ENCODE assay signal across 13 cellular contexts in the genomic region with DNA sequence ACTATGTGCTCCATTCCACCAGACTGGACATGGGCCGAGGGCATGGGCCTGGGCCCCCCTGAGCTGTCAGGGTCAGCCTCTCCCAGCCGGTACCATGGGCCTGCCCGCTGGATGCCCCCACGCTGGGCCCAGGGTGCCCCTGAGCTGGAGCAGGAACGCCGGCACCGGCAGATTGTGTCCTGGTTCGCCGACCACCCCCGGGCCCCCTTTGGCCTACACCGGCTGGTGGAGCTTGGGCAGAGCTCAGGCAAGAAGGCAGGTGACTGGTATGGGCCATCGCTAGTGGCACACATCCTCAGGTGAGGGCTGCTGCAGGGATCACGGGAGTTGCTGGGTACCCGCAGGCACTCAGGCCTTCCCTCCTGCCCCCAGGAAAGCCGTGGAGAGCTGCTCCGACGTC. TPM values are rescaled to one million over a fixed set of nuclear protein-coding genes. Genes with fewer than 3 reads are reported as not detected.
A peak's percentile ranks its signal among the peaks of the same experiment; 100 is the strongest.
DNase-seq lines count a peak whose midpoint lies in the region; ATAC-seq and TF ChIP-seq lines count a peak whose summit lies in the region.
"Had no signal": no experiment of that assay in that cellular context is flagged by ENCODE, and none has a peak within 500 bp of the region (broad histone marks: within the 10 kb centered on the region; RNA-seq: fewer than 3 reads in every experiment).

No MANE protein-coding gene starts in this region.

- CTCF ChIA-PET in HCT116 (lab: Charles Lee): no interaction called here

- H3K4me3 ChIP-seq in HCT116 (replicated peaks in 1 of 2; ENCODE audit: low read depth in 1 of 2, low read length in 2 of 2): no peak overlapping the region
- no peak overlapping the region for H3K4me3 ChIP-seq in effector memory CD4-positive, alpha-beta T cell (ENCODE audit: insufficient read depth, low read depth, low read length, poor library complexity, severe bottlenecking)
- H3K4me3 ChIP-seq: GM23248, SJCRH30 had no signal

- peaks cover 3 to 7% of the 10 kb centered on the region in 2 experiments; a peak in 1 of 4 replicates for H3K36me3 ChIP-seq in HCT116 (ENCODE audit: control insufficient read depth in 1 of 2, insufficient read depth in 2 of 2, low read length in 2 of 2)
- peaks cover 33% of the 10 kb centered on the region for H3K36me3 ChIP-seq in effector memory CD4-positive, alpha-beta T cell (ENCODE audit: control insufficient read depth, insufficient read depth, low read length)

- H3K4me2 ChIP-seq in HCT116 (ENCODE audit: low read length): no peak overlapping the region

- TF ChIP-seq POLR2A in HCT116 (IDR thresholded peaks at IDR 0.05; ENCODE audit: borderline replicate concordance, extremely low read depth, insufficient read depth, insufficient read length): no peak

- RAD21 ChIA-PET in HCT116 (lab: Charles Lee; ENCODE audit: low non-redundant PET in 1 of 2, low total read pairs in 2 of 2, uncharacterized antibody in 2 of 2, unreplicated experiment in 2 of 2): no interaction called here

- no peak overlapping the region for H2AFZ ChIP-seq in HCT116 (ENCODE audit: low read depth, low read length, poor library complexity, severe bottlenecking)
- H2AFZ ChIP-seq: GM23248 had no signal

- POLR2A ChIA-PET in HCT116 (lab: Charles Lee): no interaction called here

- no peaks in the 10 kb centered on the region for H3K9me3 ChIP-seq in HCT116 (ENCODE audit: control insufficient read depth in 1 of 2, insufficient read depth in 1 of 2, low read depth in 1 of 2, low read length in 2 of 2)
- no peaks in the 10 kb centered on the region for H3K9me3 ChIP-seq in effector memory CD4-positive, alpha-beta T cell (ENCODE audit: control insufficient read depth, low read length)
- H3K9me3 ChIP-seq: SJCRH30 had no signal

- H3K9ac ChIP-seq in HCT116 (ENCODE audit: low read length): no peak overlapping the region
- H3K9ac ChIP-seq: GM23248 had no signal

- H3K79me2 ChIP-seq in HCT116 (ENCODE audit: insufficient read depth, low read length): peaks cover 24% of the 10 kb centered on the region

- intact Hi-C loops in HCT116 (cut with micrococcal nuclease): no loop called here

- BruUV-seq in HCT116 (replicated peaks; lab: Mats Ljungman, UMichigan): TSS peak; percentile 40

- TF ChIP-seq RAD21 in HCT116 (IDR thresholded peaks at IDR 0.05; ENCODE audit: low read depth): no peak

- no peaks in the 10 kb centered on the region for H4K20me1 ChIP-seq in HCT116 (ENCODE audit: insufficient read depth)

- DNase-seq in HCT116 (ENCODE audit: low read depth, low spot score) (no peak), cerebellar nuclear complex (lab: John Stamatoyannopoulos, UW) (no peak)
- no peak for DNase-seq in effector memory CD4-positive, alpha-beta T cell
- no peak for DNase-seq in stimulated activated CD4-positive, alpha-beta T cell treated with anti-CD3 and anti-CD28 coated beads, Interleukin-2, amount 100 ng/mL, for 48 hours
- DNase-seq: ACHN; CD4-positive, alpha-beta memory T cell; GF-D8; GM23248; NCI-H1436 treated with DMSO at 0.1 percent for 48 hours; NCI-H2081; NCI-H510A treated with DMSO at 0.1 percent for 48 hours; RPMI8226; SJCRH30 had no signal

- no peak overlapping the region for H3K27ac ChIP-seq in HCT116 (ENCODE audit: low read depth, low read length)
- H3K27ac ChIP-seq in effector memory CD4-positive, alpha-beta T cell (ENCODE audit: insufficient read depth, low read length, poor library complexity, severe bottlenecking): peak overlapping the region; percentile 4
- H3K27ac ChIP-seq: GM23248, SJCRH30 had no signal

- H3K27me3 ChIP-seq in HCT116 (ENCODE audit: insufficient read depth, low read length): no peaks in the 10 kb centered on the region
- H3K27me3 ChIP-seq in effector memory CD4-positive, alpha-beta T cell (replicated peaks; ENCODE audit: control insufficient read depth, insufficient read depth, low read length, poor library complexity, severe bottlenecking): no peaks in the 10 kb centered on the region
- H3K27me3 ChIP-seq: SJCRH30 had no signal

- TF ChIP-seq CTCF in HCT116 (IDR thresholded peaks at IDR 0.05 in 2 of 3, conservative IDR thresholded peaks at IDR 0.05 in 1 of 3; ENCODE audit: borderline replicate concordance in 1 of 3, insufficient read depth in 1 of 3, low read depth in 2 of 3, low read length in 2 of 3): no peak

- H3K9me2 ChIP-seq in HCT116 (ENCODE audit: insufficient read depth): no peaks in the 10 kb centered on the region

- peaks cover 10 to 18% of the 10 kb centered on the region in 2 experiments; a peak in 3 of 4 replicates for H3K4me1 ChIP-seq in HCT116 (ENCODE audit: control insufficient read depth in 1 of 2, insufficient read depth in 2 of 2, low read length in 2 of 2)
- H3K4me1 ChIP-seq in effector memory CD4-positive, alpha-beta T cell (ENCODE audit: control insufficient read depth, insufficient read depth, low read length, poor library complexity, severe bottlenecking): peaks cover 15% of the 10 kb centered on the region
- H3K4me1 ChIP-seq: SJCRH30 had no signal

- ATAC-seq in HCT116: no peak

TF ChIP-seq in HCT116, 20 proteins besides CTCF, POLR2A, EP300 and RAD21:
- TF ChIP-seq JUND (IDR thresholded peaks at IDR 0.05): no peak
- TF ChIP-seq, protein P1, sequence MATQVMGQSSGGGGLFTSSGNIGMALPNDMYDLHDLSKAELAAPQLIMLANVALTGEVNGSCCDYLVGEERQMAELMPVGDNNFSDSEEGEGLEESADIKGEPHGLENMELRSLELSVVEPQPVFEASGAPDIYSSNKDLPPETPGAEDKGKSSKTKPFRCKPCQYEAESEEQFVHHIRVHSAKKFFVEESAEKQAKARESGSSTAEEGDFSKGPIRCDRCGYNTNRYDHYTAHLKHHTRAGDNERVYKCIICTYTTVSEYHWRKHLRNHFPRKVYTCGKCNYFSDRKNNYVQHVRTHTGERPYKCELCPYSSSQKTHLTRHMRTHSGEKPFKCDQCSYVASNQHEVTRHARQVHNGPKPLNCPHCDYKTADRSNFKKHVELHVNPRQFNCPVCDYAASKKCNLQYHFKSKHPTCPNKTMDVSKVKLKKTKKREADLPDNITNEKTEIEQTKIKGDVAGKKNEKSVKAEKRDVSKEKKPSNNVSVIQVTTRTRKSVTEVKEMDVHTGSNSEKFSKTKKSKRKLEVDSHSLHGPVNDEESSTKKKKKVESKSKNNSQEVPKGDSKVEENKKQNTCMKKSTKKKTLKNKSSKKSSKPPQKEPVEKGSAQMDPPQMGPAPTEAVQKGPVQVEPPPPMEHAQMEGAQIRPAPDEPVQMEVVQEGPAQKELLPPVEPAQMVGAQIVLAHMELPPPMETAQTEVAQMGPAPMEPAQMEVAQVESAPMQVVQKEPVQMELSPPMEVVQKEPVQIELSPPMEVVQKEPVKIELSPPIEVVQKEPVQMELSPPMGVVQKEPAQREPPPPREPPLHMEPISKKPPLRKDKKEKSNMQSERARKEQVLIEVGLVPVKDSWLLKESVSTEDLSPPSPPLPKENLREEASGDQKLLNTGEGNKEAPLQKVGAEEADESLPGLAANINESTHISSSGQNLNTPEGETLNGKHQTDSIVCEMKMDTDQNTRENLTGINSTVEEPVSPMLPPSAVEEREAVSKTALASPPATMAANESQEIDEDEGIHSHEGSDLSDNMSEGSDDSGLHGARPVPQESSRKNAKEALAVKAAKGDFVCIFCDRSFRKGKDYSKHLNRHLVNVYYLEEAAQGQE (IDR thresholded peaks at IDR 0.05; ENCODE audit: low read depth): no peak
- TF ChIP-seq, protein P2, sequence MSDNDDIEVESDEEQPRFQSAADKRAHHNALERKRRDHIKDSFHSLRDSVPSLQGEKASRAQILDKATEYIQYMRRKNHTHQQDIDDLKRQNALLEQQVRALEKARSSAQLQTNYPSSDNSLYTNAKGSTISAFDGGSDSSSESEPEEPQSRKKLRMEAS (IDR thresholded peaks at IDR 0.05): no peak
- TF ChIP-seq SP1 (IDR thresholded peaks at IDR 0.05; ENCODE audit: low read depth): no peak
- no peak for TF ChIP-seq ZNF274 (IDR thresholded peaks at IDR 0.05; ENCODE audit: low read depth, low read length)
- TF ChIP-seq FOSL1 (IDR thresholded peaks at IDR 0.05; ENCODE audit: low read depth): no peak
- TF ChIP-seq YY1 (IDR thresholded peaks at IDR 0.05; ENCODE audit: extremely low read depth, insufficient replicate concordance, low read depth, low read length): no peak
- TF ChIP-seq EZH2 (IDR thresholded peaks at IDR 0.05): no peak
- no peak for TF ChIP-seq ZFX (IDR thresholded peaks at IDR 0.05)
- no peak for TF ChIP-seq CBX3 (IDR thresholded peaks at IDR 0.05; ENCODE audit: low read depth)
- TF ChIP-seq, protein P3, sequence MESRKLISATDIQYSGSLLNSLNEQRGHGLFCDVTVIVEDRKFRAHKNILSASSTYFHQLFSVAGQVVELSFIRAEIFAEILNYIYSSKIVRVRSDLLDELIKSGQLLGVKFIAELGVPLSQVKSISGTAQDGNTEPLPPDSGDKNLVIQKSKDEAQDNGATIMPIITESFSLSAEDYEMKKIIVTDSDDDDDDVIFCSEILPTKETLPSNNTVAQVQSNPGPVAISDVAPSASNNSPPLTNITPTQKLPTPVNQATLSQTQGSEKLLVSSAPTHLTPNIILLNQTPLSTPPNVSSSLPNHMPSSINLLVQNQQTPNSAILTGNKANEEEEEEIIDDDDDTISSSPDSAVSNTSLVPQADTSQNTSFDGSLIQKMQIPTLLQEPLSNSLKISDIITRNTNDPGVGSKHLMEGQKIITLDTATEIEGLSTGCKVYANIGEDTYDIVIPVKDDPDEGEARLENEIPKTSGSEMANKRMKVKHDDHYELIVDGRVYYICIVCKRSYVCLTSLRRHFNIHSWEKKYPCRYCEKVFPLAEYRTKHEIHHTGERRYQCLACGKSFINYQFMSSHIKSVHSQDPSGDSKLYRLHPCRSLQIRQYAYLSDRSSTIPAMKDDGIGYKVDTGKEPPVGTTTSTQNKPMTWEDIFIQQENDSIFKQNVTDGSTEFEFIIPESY (IDR thresholded peaks at IDR 0.05; ENCODE audit: extremely low read depth, insufficient replicate concordance, low read length): no peak
- TF ChIP-seq EGR1 (IDR thresholded peaks at IDR 0.05; ENCODE audit: low read depth): no peak
- TF ChIP-seq CEBPB (IDR thresholded peaks at IDR 0.05; ENCODE audit: low read depth): no peak

RNA-seq across cellular contexts. Expression of a gene that starts 3.1 kb away (rescaled TPM):
- total RNA-seq in HCT116 (2021; ENCODE audit: unreplicated experiment): 45.4 TPM
- polyA plus RNA-seq in HCT116 (2012): 48.3 and 56.9 TPM in 2 replicates

RNA-seq across cellular contexts. Expression of a gene that starts 19.0 kb away (rescaled TPM):
- total RNA-seq in HCT116 (2021; ENCODE audit: unreplicated experiment): 44.0 TPM
- 27.5 and 32.5 TPM in 2 replicates for polyA plus RNA-seq in HCT116 (2012)

RNA-seq across cellular contexts. Expression of a gene that starts 22.0 kb away (rescaled TPM):
- total RNA-seq in HCT116 (2021; ENCODE audit: unreplicated experiment): 13.8 TPM
- polyA plus RNA-seq in HCT116 (2012): 33.3 and 33.5 TPM in 2 replicates

RNA-seq across cellular contexts. Expression of a gene that starts 29.6 kb away (rescaled TPM):
- total RNA-seq in HCT116 (2021; ENCODE audit: unreplicated experiment): 4.4 TPM
- 2.4 and 2.7 TPM in 2 replicates for polyA plus RNA-seq in HCT116 (2012)

RNA-seq across cellular contexts. Expression of a gene that starts 40.3 kb away (rescaled TPM):
- total RNA-seq in HCT116 (2021; ENCODE audit: unreplicated experiment): 111 TPM
- 145 and 167 TPM in 2 replicates for polyA plus RNA-seq in HCT116 (2012)
- total RNA-seq: CD4-positive, alpha-beta memory T cell; GM23248 had no signal
- polyA plus RNA-seq: CD4-positive, alpha-beta memory T cell; GM23248 had no signal
